8 cellular contexts compared by ENCODE assay signal in the genomic region with DNA sequence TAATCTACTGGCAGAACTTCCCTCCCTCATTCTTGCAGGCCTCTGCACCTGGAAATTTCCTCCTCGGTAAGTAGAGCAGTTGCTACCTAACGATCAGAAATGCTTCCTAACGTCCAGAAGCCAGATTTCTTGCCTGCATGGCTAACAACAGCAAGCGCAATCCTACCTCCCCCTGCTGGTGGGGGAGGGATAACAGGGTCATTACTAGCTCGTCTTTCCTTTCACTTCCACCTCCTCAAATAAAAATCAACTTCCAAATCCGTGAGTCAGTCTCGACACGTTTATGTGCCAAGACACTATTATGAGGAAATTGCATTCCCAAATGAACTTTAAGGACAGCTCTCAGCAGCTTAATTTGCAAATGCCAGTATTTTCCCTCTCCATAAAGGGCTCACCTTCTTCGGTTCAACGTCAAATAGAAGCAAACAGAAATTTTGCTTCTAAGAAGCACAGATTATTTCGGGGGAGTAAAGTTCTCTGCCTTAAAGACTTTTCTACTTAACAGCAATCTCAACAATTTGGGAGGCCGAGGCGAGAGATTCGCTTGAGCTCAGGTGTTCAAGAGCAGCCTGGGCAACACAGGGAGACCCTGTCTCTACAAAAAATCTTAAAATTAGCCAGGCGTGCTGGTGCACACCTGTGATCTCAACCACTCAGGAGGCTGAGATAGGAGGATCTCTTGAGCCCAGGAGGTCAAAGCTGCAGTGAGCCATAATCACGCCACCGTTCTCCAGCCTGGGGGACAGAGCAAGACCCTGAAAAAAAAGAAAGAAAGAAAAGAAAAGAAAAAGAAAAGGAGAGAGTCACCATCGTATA.
DNase-seq lines count a peak whose midpoint lies in the region; ATAC-seq and TF ChIP-seq lines count a peak whose summit lies in the region.

No MANE protein-coding gene starts in this region.

- no peaks in the 10 kb centered on the region for H3K4me1 ChIP-seq in Panc1 (ENCODE audit: control insufficient read depth, insufficient read depth, low read length)

- CTCF ChIA-PET in CD4-positive, alpha-beta T cell (lab: Charles Lee) = no interaction called here
- CTCF ChIA-PET in Panc1 (lab: Charles Lee) = interaction anchor here (0.6 kb wide), 1 partner anchor 74 kb away, joined by 3 read pairs; no protein-coding TSS in a partner anchor

- TF ChIP-seq POLR2A in GM18505 (IDR thresholded peaks at IDR 0.05; ENCODE audit: borderline replicate concordance, extremely low read depth, insufficient read depth, insufficient read length) = no peak

- no peaks in the 10 kb centered on the region for H3K4me1 Mint-ChIP-seq in CD4-positive, alpha-beta T cell (ENCODE audit: low read depth)

- ATAC-seq in CD4-positive, alpha-beta T cell (ENCODE audit: poor library complexity) = no peak
- peak; percentile 80 for ATAC-seq in GM18505 (IDR thresholded peaks at IDR 0.05; ENCODE audit: unreplicated experiment)
- ATAC-seq in HG03108 (IDR thresholded peaks at IDR 0.05; ENCODE audit: unreplicated experiment) = peak; percentile 66
- ATAC-seq in Panc1 = peak; percentile 74

- H3K27ac ChIP-seq in CD4-positive, alpha-beta T cell (ENCODE audit: low read depth, low read length) = no peak overlapping the region
- no peak overlapping the region for H3K27ac ChIP-seq in Panc1 (ENCODE audit: low read length)

- H3K4me3 ChIP-seq in Panc1 (ENCODE audit: low read depth in 2 of 2, low read length in 2 of 2) = peak overlapping the region; percentile 16 to 46; a peak in 3 of 4 replicates

- H3K27ac Mint-ChIP-seq in CD4-positive, alpha-beta T cell = no peak overlapping the region

- H3K9me3 ChIP-seq in CD4-positive, alpha-beta T cell (ENCODE audit: control insufficient read depth, low read length) = no peaks in the 10 kb centered on the region
- H3K9me3 ChIP-seq in Panc1 (ENCODE audit: control insufficient read depth, insufficient read depth, low read depth, low read length) = no peaks in the 10 kb centered on the region

- peak; percentile 35 for TF ChIP-seq CTCF in CD4-positive, alpha-beta T cell (IDR thresholded peaks at IDR 0.05)
- TF ChIP-seq CTCF in Panc1 (IDR thresholded peaks at IDR 0.05) = peak; percentile 77

- BruUV-seq in Panc1 (replicated peaks; lab: Mats Ljungman, UMichigan) = no TSS peak

- intact Hi-C loops in CD4-positive, alpha-beta T cell (cut with DNase I, micrococcal nuclease) = no loop called here
- intact Hi-C loops in Panc1 (cut with micrococcal nuclease; ENCODE audit: unreplicated experiment) = no loop called here

- no peaks in the 10 kb centered on the region for H3K36me3 Mint-ChIP-seq in CD4-positive, alpha-beta T cell (ENCODE audit: low read depth)

- no peaks in the 10 kb centered on the region for H3K27me3 Mint-ChIP-seq in CD4-positive, alpha-beta T cell

- peak overlapping the region; percentile 27 for H3K4me3 Mint-ChIP-seq in CD4-positive, alpha-beta T cell

- peak in 2 of 10 experiments; percentile 2 to 9 for DNase-seq in CD4-positive, alpha-beta T cell
- DNase-seq in Panc1 (ENCODE audit: low read depth, low spot score) (peak; percentile 24), T47D (ENCODE audit: low read depth in 1 of 2, low spot score in 1 of 2) (peak; percentile 5 to 87), medulla oblongata (ENCODE audit: extremely low spot score) (peak; percentile 60), GOT3 (lab: John Stamatoyannopoulos, UW) (no peak), AG08395 (ENCODE audit: low spot score) (no peak)

- in situ Hi-C loops in Panc1 (cut with HindIII; ENCODE audit: low pct_unique_long_range_greater_than_20kb, low sequenced_read_pairs) = no loop called here
- in situ Hi-C loops in T47D (cut with HindIII; ENCODE audit: low pct_unique_long_range_greater_than_20kb, low sequenced_read_pairs) = no loop called here

- H3K9me3 Mint-ChIP-seq in CD4-positive, alpha-beta T cell = no peaks in the 10 kb centered on the region

- no peaks in the 10 kb centered on the region for H3K27me3 ChIP-seq in CD4-positive, alpha-beta T cell (ENCODE audit: control insufficient read depth, insufficient read depth, low read length)
- no peaks in the 10 kb centered on the region for H3K27me3 ChIP-seq in Panc1 (ENCODE audit: control insufficient read depth, insufficient read depth, low read length)

- POLR2A ChIA-PET in CD4-positive, alpha-beta T cell (lab: Charles Lee) = no interaction called here
- POLR2A ChIA-PET in Panc1 (lab: Charles Lee) = no interaction called here

- H3K36me3 ChIP-seq in Panc1 (ENCODE audit: control insufficient read depth, insufficient read depth, low read length) = no peaks in the 10 kb centered on the region

Comparison
In these comparisons a context has a peak if more than half of its experiments do, and no peak if none do; other contexts are left out.
1. DNase-seq: peak in Panc1 (single experiment), T47D (2 of 2) and medulla oblongata (single experiment); none in GOT3 (single experiment) and AG08395 (single experiment).